Comparison of ENCODE assay signal across 8 cellular contexts in the genomic region with DNA sequence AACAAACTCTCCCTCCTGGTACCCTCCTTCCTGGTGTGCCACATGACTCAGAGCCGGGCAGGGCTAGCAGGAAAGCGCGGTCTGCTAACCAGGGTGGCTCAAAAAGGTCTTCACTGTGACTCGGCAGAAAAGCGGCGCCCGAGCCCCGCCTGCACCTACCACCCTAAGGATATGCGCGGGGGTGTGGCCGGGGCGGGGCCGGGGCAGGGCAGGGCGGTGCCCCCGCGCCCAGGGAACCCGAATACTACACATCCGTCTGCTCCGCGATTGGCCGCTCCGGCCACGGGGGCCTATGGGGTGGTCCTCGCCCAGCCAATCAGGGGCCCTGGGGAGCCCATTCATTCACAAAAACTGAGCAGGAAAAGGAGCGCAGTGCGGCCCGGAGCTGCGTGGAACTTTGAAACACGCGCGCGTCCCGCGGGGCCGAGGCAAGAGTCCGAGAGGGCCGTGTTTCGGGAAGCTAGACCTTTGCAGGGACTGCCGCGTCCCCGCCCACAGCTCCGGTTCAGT. TPM values are rescaled to one million over a fixed set of nuclear protein-coding genes. Genes with fewer than 3 reads are reported as not detected.
DNase-seq lines count a peak whose midpoint lies in the region; ATAC-seq, FAIRE-seq and TF ChIP-seq lines count a peak whose summit lies in the region.

No MANE protein-coding gene starts in this region.

- H3K27ac ChIP-seq in VCaP, result peak overlapping the region; percentile 70
- H3K27ac ChIP-seq in spleen, result peak overlapping the region; percentile 0 to 88 (median 66)

- H3K36me3 ChIP-seq in bronchial epithelial cell (ENCODE audit: control insufficient read depth, insufficient read depth, low read length) (peaks cover 7% of the 10 kb centered on the region), spleen (peaks cover 0 to 23% (median 0%) of the 10 kb centered on the region in 6 donors)

- ATAC-seq in GM18873 (IDR thresholded peaks at IDR 0.05; ENCODE audit: low FRiP score, unreplicated experiment) (peak; percentile 86), HG03108 (IDR thresholded peaks at IDR 0.05; ENCODE audit: unreplicated experiment) (peak; percentile 85)

- no peak for TF ChIP-seq POLR2A in spleen (IDR thresholded peaks at IDR 0.05)

- 0 to 1% (median 0%) methylated on average over 13 to 42 of the region's 42 CpGs for WGBS in spleen, 5 donors

- DNase-seq in AG08395 (ENCODE audit: low spot score) (peak; percentile 95), NCI-H2196 (lab: John Stamatoyannopoulos, UW; ENCODE audit: unreplicated experiment) (peak; percentile 90), bronchial epithelial cell (ENCODE audit: low read depth) (peak; percentile 90), iris pigment epithelial cell (ENCODE audit: low read depth) (peak; percentile 96), spleen (peak; percentile 98)

- no peaks in the 10 kb centered on the region for H3K9me3 ChIP-seq in spleen

- H3K27me3 ChIP-seq in bronchial epithelial cell (ENCODE audit: control insufficient read depth, insufficient read depth, low read length), result no peaks in the 10 kb centered on the region
- H3K27me3 ChIP-seq in spleen (replicated peaks in 1 of 7), result no peaks in the 10 kb centered on the region

- intact Hi-C loops in spleen (cut with DNase I; ENCODE audit: low total_unique reads), result no loop called here

- no peak for TF ChIP-seq CTCF in VCaP (conservative IDR thresholded peaks at IDR 0.05)
- TF ChIP-seq CTCF in bronchial epithelial cell (IDR thresholded peaks at IDR 0.05; ENCODE audit: insufficient read depth, low read length, severe bottlenecking), result no peak
- peak in 1 of 11 experiments; percentile 12 for TF ChIP-seq CTCF in spleen (IDR thresholded peaks at IDR 0.05 in 8 of 11, conservative IDR thresholded peaks at IDR 0.05 in 3 of 11)

- H3K4me1 ChIP-seq in spleen, result peaks cover 11 to 43% (median 33%) of the 10 kb centered on the region in 6 donors

- FAIRE-seq in bronchial epithelial cell (lab: Jason Lieb, UNC), result no peak

- H3K4me3 ChIP-seq in bronchial epithelial cell (ENCODE audit: low read depth, low read length) (peak overlapping the region; percentile 70), spleen (peak overlapping the region; percentile 78 to 98 (median 90))

RNA-seq across cellular contexts. Expression of gene LRP8, which starts 1.7 kb away (rescaled TPM):
- 6.7 and 8.4 TPM in 2 replicates for total RNA-seq in bronchial epithelial cell
- total RNA-seq in spleen, result 10 to 100 TPM in 1 of 7 donors, 1 to 10 TPM in 6; 4.0 to 14.4 (median 8.0) TPM
- polyA plus RNA-seq in spleen, result 1 to 10 TPM; 1.7 to 2.4 (median 2.0) TPM

Comparison
In these comparisons a context has a peak if more than half of its experiments do, and no peak if none do; other contexts are left out.
1. Peak in every context shown above with its lines: DNase-seq, ATAC-seq, H3K4me3 ChIP-seq and H3K27ac ChIP-seq.